8 cellular contexts compared by ENCODE assay signal in the genomic region with DNA sequence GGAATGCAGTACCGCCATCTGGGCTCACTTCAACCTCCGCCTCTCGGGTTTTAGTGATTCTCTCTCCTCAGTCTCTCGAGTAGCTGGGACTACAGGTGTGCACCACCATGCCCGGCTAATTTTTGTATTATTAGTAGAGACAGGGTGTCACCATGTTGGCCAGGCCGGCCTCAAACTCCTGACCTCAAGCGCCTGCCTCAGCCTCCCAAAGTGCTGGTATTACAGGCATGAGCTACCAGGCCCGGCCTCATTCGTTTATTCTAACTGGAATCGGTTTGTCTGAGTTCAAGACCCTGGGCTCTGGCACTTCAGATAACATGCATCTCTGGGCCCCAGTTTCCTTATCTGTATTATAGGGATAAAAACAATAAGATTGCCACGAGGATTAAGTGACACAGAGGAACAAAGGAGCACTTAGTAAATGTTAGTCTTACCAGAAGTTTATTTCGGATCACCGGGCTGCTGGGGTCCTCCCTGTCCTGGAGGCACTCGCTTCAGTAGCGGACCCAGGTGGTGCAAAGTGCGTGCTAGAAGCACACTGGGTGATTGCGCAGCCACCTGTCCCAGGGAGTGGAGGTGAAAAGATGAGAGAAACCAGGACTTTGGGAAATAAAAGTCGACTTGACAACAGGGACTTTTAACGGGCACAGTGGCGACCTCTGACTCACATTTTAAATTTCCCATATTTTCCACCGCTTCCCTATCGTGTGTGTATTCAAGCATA.
DNase-seq lines count a peak whose midpoint lies in the region; ATAC-seq lines count a peak whose summit lies in the region.

No MANE protein-coding gene starts in this region.

- H3K4me1 Mint-ChIP-seq in activated naive CD4-positive, alpha-beta T cell treated with anti-CD3 and anti-CD28 coated beads, Interleukin-2, amount 10 ng/mL, durations not matched to agents 7 days and 5 days, result peaks cover 20% of the 10 kb centered on the region

- peaks cover 14% of the 10 kb centered on the region for H3K27me3 Mint-ChIP-seq in activated naive CD4-positive, alpha-beta T cell treated with anti-CD3 and anti-CD28 coated beads, Interleukin-2, amount 10 ng/mL, durations not matched to agents 7 days and 5 days

- H3K4me3 ChIP-seq in skeletal muscle cell (ENCODE audit: low read depth, low read length), result peak overlapping the region; percentile 64

- DNase-seq in NCI-H2107 treated with DMSO at 0.1 percent for 48 hours (lab: John Stamatoyannopoulos, UW; ENCODE audit: unreplicated experiment), result peak; percentile 17
- DNase-seq in NCI-H2107 (lab: John Stamatoyannopoulos, UW), result no peak
- no peak for DNase-seq in activated naive CD4-positive, alpha-beta T cell treated with anti-CD3 and anti-CD28 coated beads, Interleukin-2, amount 10 ng/mL, durations not matched to agents 7 days and 5 days
- peak; percentile 11 for DNase-seq in iPS DF 4.7 (ENCODE audit: extremely low read depth, low spot score)
- DNase-seq in skeletal muscle cell (ENCODE audit: low read depth), result no peak
- DNase-seq in T1000 (lab: John Stamatoyannopoulos, UW), result no peak

- no peaks in the 10 kb centered on the region for H3K36me3 Mint-ChIP-seq in activated naive CD4-positive, alpha-beta T cell treated with anti-CD3 and anti-CD28 coated beads, Interleukin-2, amount 10 ng/mL, durations not matched to agents 7 days and 5 days

- H3K27ac Mint-ChIP-seq in activated naive CD4-positive, alpha-beta T cell treated with anti-CD3 and anti-CD28 coated beads, Interleukin-2, amount 10 ng/mL, durations not matched to agents 7 days and 5 days, result peak overlapping the region; percentile 59

- H3K4me3 Mint-ChIP-seq in activated naive CD4-positive, alpha-beta T cell treated with anti-CD3 and anti-CD28 coated beads, Interleukin-2, amount 10 ng/mL, durations not matched to agents 7 days and 5 days, result peak overlapping the region; percentile 79

- CTCF ChIA-PET in activated naive CD4-positive, alpha-beta T cell treated with anti-CD3 and anti-CD28 coated beads, Interleukin-2, amount 10 ng/mL, durations not matched to agents 7 days and 5 days (lab: Charles Lee), result interaction anchor here (1.2 kb wide), 1 partner anchor 42 kb away, joined by 3 read pairs; no protein-coding TSS in a partner anchor

- no peaks in the 10 kb centered on the region for H3K9me3 Mint-ChIP-seq in activated naive CD4-positive, alpha-beta T cell treated with anti-CD3 and anti-CD28 coated beads, Interleukin-2, amount 10 ng/mL, durations not matched to agents 7 days and 5 days

- ATAC-seq in HG02884 (IDR thresholded peaks at IDR 0.05; ENCODE audit: unreplicated experiment) (no peak), GM19023 (IDR thresholded peaks at IDR 0.05; ENCODE audit: unreplicated experiment) (no peak)

Comparison
In these comparisons a context has a peak if more than half of its experiments do, and no peak if none do; other contexts are left out.
1. DNase-seq: peak in NCI-H2107 treated with DMSO at 0.1 percent for 48 hours (single experiment) and iPS DF 4.7 (single experiment); none in NCI-H2107 (single experiment), activated naive CD4-positive, alpha-beta T cell treated with anti-CD3 and anti-CD28 coated beads, Interleukin-2, amount 10 ng/mL, durations not matched to agents 7 days and 5 days (single experiment), skeletal muscle cell (single experiment) and T1000 (single experiment).